7 cellular contexts compared by ENCODE assay signal in genomic region chr1:109910963-109911798, GRCh38. TPM values are rescaled to one million over a fixed set of nuclear protein-coding genes. Genes with fewer than 3 reads are reported as not detected.
DNase-seq lines count a peak whose midpoint lies in the region; ATAC-seq and TF ChIP-seq lines count a peak whose summit lies in the region.

No MANE protein-coding gene starts in this region.

- H3K4me1 ChIP-seq in SJSA1 (replicated peaks) (peaks cover 33% of the 10 kb centered on the region), urinary bladder (ENCODE audit: insufficient read depth) (no peaks in the 10 kb centered on the region)

- H3K9me3 Mint-ChIP-seq in chondrocyte (ENCODE audit: low read depth) (no peaks in the 10 kb centered on the region), mesothelial cell of epicardium (no peaks in the 10 kb centered on the region)

- peak; percentile 33 for ATAC-seq in GM19351 (IDR thresholded peaks at IDR 0.05; ENCODE audit: unreplicated experiment)

- H3K27ac Mint-ChIP-seq in chondrocyte (ENCODE audit: unreplicated experiment), result peak overlapping the region; percentile 54
- H3K27ac Mint-ChIP-seq in mesothelial cell of epicardium, result peak overlapping the region; percentile 94

- peak overlapping the region; percentile 88 for H3K4me3 Mint-ChIP-seq in chondrocyte (ENCODE audit: unreplicated experiment)
- peak overlapping the region; percentile 90 for H3K4me3 Mint-ChIP-seq in mesothelial cell of epicardium

- H3K27ac ChIP-seq in SJSA1, result peak overlapping the region; percentile 75
- peak overlapping the region; percentile 80 for H3K27ac ChIP-seq in urinary bladder (ENCODE audit: low read depth)

- H3K9me3 ChIP-seq in SJSA1 (replicated peaks), result no peaks in the 10 kb centered on the region

- H3K36me3 ChIP-seq in SJSA1 (peaks cover 49% of the 10 kb centered on the region), urinary bladder (ENCODE audit: insufficient read depth) (no peaks in the 10 kb centered on the region)

- H3K4me1 Mint-ChIP-seq in chondrocyte (ENCODE audit: low read depth), result peaks cover 44% of the 10 kb centered on the region
- H3K4me1 Mint-ChIP-seq in mesothelial cell of epicardium, result peaks cover 41% of the 10 kb centered on the region

- H3K27me3 Mint-ChIP-seq in chondrocyte (ENCODE audit: low read depth) (peaks cover 5% of the 10 kb centered on the region), mesothelial cell of epicardium (ENCODE audit: low read depth) (no peaks in the 10 kb centered on the region)

- peak overlapping the region; percentile 92 for H3K4me3 ChIP-seq in SJSA1
- peak overlapping the region; percentile 84 for H3K4me3 ChIP-seq in urinary bladder (ENCODE audit: low read depth, low read length)

- no peaks in the 10 kb centered on the region for H3K27me3 ChIP-seq in SJSA1 (replicated peaks)

- WGBS in urinary bladder, result 1% methylated on average over 70 of the region's 70 CpGs

- DNase-seq in SJSA1 (ENCODE audit: low read depth in 1 of 2, low spot score in 2 of 2), result peak in 1 of 2 experiments; percentile 46
- DNase-seq in chondrocyte (ENCODE audit: low spot score), result no peak
- DNase-seq in mesothelial cell of epicardium (ENCODE audit: low spot score in 2 of 2, unreplicated experiment in 2 of 2), result peak in 1 of 2 experiments; percentile 43
- no peak for DNase-seq in NOMO-1 treated with DMSO at 0.1 percent for 48 hours (lab: John Stamatoyannopoulos, UW; ENCODE audit: unreplicated experiment)
- DNase-seq in globus pallidus (ENCODE audit: low spot score), result no peak

- H3K36me3 Mint-ChIP-seq in chondrocyte (ENCODE audit: low read depth) (peaks cover 2% of the 10 kb centered on the region), mesothelial cell of epicardium (peaks cover 3% of the 10 kb centered on the region)

- TF ChIP-seq CTCF in chondrocyte (IDR thresholded peaks at IDR 0.05) (no peak), mesothelial cell of epicardium (IDR thresholded peaks at IDR 0.05; ENCODE audit: unreplicated experiment) (no peak)

RNA-seq across cellular contexts. Expression of gene CSF1, which starts 0.5 kb away (rescaled TPM):
- total RNA-seq in SJSA1 (2014; rRNA removed; shearing (Covaris generic)), result 43.8 and 68.9 TPM in 2 replicates
- total RNA-seq in chondrocyte, result 15.2 to 19.8 TPM (median 16.8 TPM) in 3 replicates
- 27.1 to 28.9 TPM (median 27.4 TPM) in 3 replicates for total RNA-seq in mesothelial cell of epicardium
- total RNA-seq in urinary bladder, result 10.9 TPM
- 56.2 TPM for polyA plus RNA-seq in urinary bladder
